8 cellular contexts compared by ENCODE assay signal in the genomic region with DNA sequence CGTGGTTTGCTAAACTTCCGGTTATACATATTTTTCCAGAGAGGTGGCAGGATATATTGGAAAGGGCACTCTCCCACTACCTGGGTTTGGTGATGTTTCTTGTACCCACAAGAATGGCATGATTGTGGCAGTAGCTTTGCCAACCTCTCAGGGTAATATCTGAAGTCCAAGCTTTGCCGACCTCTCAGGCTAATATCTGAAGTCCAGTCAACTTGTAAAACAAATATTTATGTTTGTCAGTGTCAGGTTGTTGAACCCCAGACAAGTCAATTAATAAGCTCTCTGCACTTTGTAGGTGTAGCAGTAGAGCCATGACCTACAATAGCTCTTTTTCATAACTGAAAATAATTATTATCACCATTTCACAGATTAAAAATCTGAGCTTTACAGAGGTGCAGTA.
"Had no signal": no experiment of that assay in that cellular context is flagged by ENCODE, and none has a peak within 500 bp of the region (broad histone marks: within the 10 kb centered on the region; RNA-seq: fewer than 3 reads in every experiment).

No MANE protein-coding gene starts in this region.

- H3K4me3 ChIP-seq: GM12878 had no signal

- DNase-seq: GDM1, GF-D8 had no signal

- ATAC-seq: GM12878 had no signal

- FAIRE-seq: G401.6, GM12878, GM12891, GM12892, GM18507, GM19239 had no signal
